In genomic region chr2:238097988-238098853, GRCh38 we compare ENCODE assay signal across 8 cellular contexts. TPM values are rescaled to one million over a fixed set of nuclear protein-coding genes. Genes with fewer than 3 reads are reported as not detected.
DNase-seq lines count a peak whose midpoint lies in the region; ATAC-seq and TF ChIP-seq lines count a peak whose summit lies in the region.

No MANE protein-coding gene starts in this region.

- peak overlapping the region; percentile 7 to 54 (median 42) for H3K27ac ChIP-seq in upper lobe of left lung

- peak overlapping the region; percentile 46 for H3K27ac Mint-ChIP-seq in activated naive CD8-positive, alpha-beta T cell

- no peak for TF ChIP-seq CTCF in upper lobe of left lung (IDR thresholded peaks at IDR 0.05)

- no peaks in the 10 kb centered on the region for H3K9me3 Mint-ChIP-seq in activated naive CD8-positive, alpha-beta T cell (ENCODE audit: low read depth)

- ATAC-seq in GM21528 (IDR thresholded peaks at IDR 0.05; ENCODE audit: low FRiP score, unreplicated experiment) = peak; percentile 66
- ATAC-seq in upper lobe of left lung (ENCODE audit: low FRiP score in 2 of 2) = peak; percentile 79 to 86

- no peak for TF ChIP-seq POLR2A in upper lobe of left lung (IDR thresholded peaks at IDR 0.05)

- peaks cover 0 to 11% (median 5%) of the 10 kb centered on the region in 4 donors for H3K4me1 ChIP-seq in upper lobe of left lung

- peaks cover 6% of the 10 kb centered on the region for H3K36me3 Mint-ChIP-seq in activated naive CD8-positive, alpha-beta T cell

- H3K4me3 ChIP-seq in upper lobe of left lung = no peak overlapping the region

- no peaks in the 10 kb centered on the region for H3K9me3 ChIP-seq in upper lobe of left lung

- WGBS in upper lobe of left lung, 2 donors = 68 to 86% methylated on average over 13 to 37 of the region's 37 CpGs

- peak; percentile 12 for DNase-seq in NOMO-1 treated with DMSO at 0.1 percent for 48 hours (lab: John Stamatoyannopoulos, UW; ENCODE audit: unreplicated experiment)
- no peak for DNase-seq in NOMO-1 (lab: John Stamatoyannopoulos, UW; ENCODE audit: unreplicated experiment in 2 of 2)
- peak; percentile 58 for DNase-seq in MV-4-11 (lab: John Stamatoyannopoulos, UW)
- peak; percentile 61 for DNase-seq in iris pigment epithelial cell (ENCODE audit: low read depth)
- peak; percentile 43 to 81 for DNase-seq in upper lobe of left lung
- DNase-seq in NCI-H1417 treated with DMSO at 0.1 percent for 48 hours (lab: John Stamatoyannopoulos, UW) = no peak

- no peaks in the 10 kb centered on the region for H3K27me3 ChIP-seq in upper lobe of left lung

- no peak for TF ChIP-seq EP300 in upper lobe of left lung (IDR thresholded peaks at IDR 0.05)

- no peak overlapping the region for H3K4me3 Mint-ChIP-seq in activated naive CD8-positive, alpha-beta T cell

- no peaks in the 10 kb centered on the region for H3K36me3 ChIP-seq in upper lobe of left lung

- H3K27me3 Mint-ChIP-seq in activated naive CD8-positive, alpha-beta T cell = no peaks in the 10 kb centered on the region

- no peaks in the 10 kb centered on the region for H3K4me1 Mint-ChIP-seq in activated naive CD8-positive, alpha-beta T cell (ENCODE audit: low read depth)

RNA-seq across cellular contexts. Expression of gene ESPNL, which starts 1.9 kb away (rescaled TPM):
- 1 to 10 TPM in 1 of 6 donors, under 1 TPM in 3, not detected in 2; 0.10 to 3.1 (median 0.38) TPM for total RNA-seq in upper lobe of left lung

RNA-seq across cellular contexts. Expression of gene SCLY, which starts 37.4 kb away (rescaled TPM):
- 10 to 100 TPM in 4 of 6 donors, 1 to 10 TPM in 2; 9.4 to 19.9 (median 11.1) TPM for total RNA-seq in upper lobe of left lung

RNA-seq across cellular contexts. Expression of gene KLHL30, which starts 40.2 kb away (rescaled TPM):
- total RNA-seq in upper lobe of left lung = 1 to 10 TPM in 2 of 6 donors, under 1 TPM in 2, not detected in 2; 0.30 to 1.3 (median 0.97) TPM

Comparison
In these comparisons a context has a peak if more than half of its experiments do, and no peak if none do; other contexts are left out.
1. DNase-seq: peak in NOMO-1 treated with DMSO at 0.1 percent for 48 hours (single experiment), MV-4-11 (single experiment), iris pigment epithelial cell (single experiment) and upper lobe of left lung (2 of 2); none in NOMO-1 (0 of 2) and NCI-H1417 treated with DMSO at 0.1 percent for 48 hours (single experiment).